Comparison of ENCODE assay signal across 14 cellular contexts in the genomic region with DNA sequence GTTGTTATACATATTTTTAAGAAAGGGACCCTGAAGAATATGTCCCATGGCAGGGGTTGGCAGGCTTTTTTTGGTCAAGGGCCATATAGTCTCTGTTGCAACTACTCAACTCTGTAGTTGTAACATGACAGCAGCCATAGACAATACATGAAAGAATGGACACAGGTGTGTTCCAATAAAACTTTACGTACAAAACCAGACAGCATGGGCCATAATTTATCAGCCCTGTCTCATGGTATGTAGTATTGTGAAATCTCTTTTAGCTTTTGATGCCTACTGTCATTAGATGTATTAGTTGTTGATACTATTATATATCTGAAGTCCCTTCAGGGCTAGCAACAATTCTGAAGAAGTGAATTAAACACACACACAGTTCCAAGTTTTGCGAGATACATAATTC.
"Had no signal": no experiment of that assay in that cellular context is flagged by ENCODE, and none has a peak within 500 bp of the region (broad histone marks: within the 10 kb centered on the region; RNA-seq: fewer than 3 reads in every experiment).

No MANE protein-coding gene starts in this region.

- H3K4me3 ChIP-seq: ovary, testis had no signal

- ATAC-seq: gastroesophageal sphincter, left ventricle myocardium superior had no signal

- H3K9me3 ChIP-seq: gastroesophageal sphincter, ovary, testis had no signal

- H3K27ac ChIP-seq: ovary had no signal

- H3K27me3 Mint-ChIP-seq: activated naive CD8-positive, alpha-beta T cell; stimulated activated naive CD8-positive, alpha-beta T cell treated with anti-CD3 and anti-CD28 coated beads, Interleukin-15, Interleukin-2, amounts not matched to agents 100 ng/mL and 50 ng/mL, for 24 hours had no signal

- DNase-seq: activated CD4-positive, alpha-beta T cell treated with anti-CD3 and anti-CD28 coated beads, Interleukin-2, amount 50 U/mL, for 1 hour; activated CD4-positive, CD25-positive, alpha-beta regulatory T cell; activated gamma-delta T cell; activated T-cell treated with anti-CD3 and anti-CD28 coated beads, Interleukin-2, amount 50 U/mL, for 1 hour; left ventricle myocardium superior; mesenchymal stem cell; nephron progenitor cell; ovary; stimulated activated CD4-positive, alpha-beta T cell treated with anti-CD3 and anti-CD28 coated beads, Interleukin-15, amount 100 ng/mL, for 24 hours; stimulated activated CD4-positive, alpha-beta T cell treated with anti-CD3 and anti-CD28 coated beads, Interleukin-4, amount 100 ng/mL, for 24 hours; testis had no signal

- H3K27me3 ChIP-seq: gastroesophageal sphincter, ovary, testis had no signal

- H3K36me3 ChIP-seq: ovary had no signal
